In the genomic region with DNA sequence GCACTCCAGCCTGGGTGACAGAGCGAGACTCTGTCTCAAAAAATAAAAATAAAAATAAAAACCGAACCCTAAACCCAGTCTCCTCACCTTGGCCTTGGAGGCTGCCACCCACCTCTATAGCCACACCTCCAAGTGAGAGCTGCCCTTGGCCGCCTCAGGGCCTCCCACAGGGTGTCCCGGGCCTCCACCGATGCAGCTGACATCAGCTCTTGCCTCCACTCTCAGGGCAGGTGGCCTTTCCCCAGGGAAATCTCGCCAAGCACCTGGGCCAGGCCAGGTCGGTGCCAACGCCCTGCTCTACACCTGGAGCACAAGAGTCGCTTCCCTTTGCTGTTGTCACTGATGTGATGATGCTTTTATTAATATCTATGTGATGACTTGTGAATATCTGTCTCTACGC, we compare ENCODE assay signal across 1 cellular context.
TF ChIP-seq lines count a peak whose summit lies in the region.

No MANE protein-coding gene starts in this region.

TF ChIP-seq in K562, 482 proteins besides CTCF, POLR2A, EP300 and RAD21:
- no peak for TF ChIP-seq CBFB (CRISPR knock-in tag; IDR thresholded peaks at IDR 0.05)
- peak; percentile 65 for TF ChIP-seq ZFP36 (IDR thresholded peaks at IDR 0.05; ENCODE audit: low read depth, low read length, partially characterized antibody)
